23 cellular contexts compared by ENCODE assay signal in genomic region chr14:58367296-58367695, GRCh38. TPM values are rescaled to one million over a fixed set of nuclear protein-coding genes. Genes with fewer than 3 reads are reported as not detected.
DNase-seq lines count a peak whose midpoint lies in the region; ATAC-seq and TF ChIP-seq lines count a peak whose summit lies in the region.
"Had no signal": no experiment of that assay in that cellular context is flagged by ENCODE, and none has a peak within 500 bp of the region (broad histone marks: within the 10 kb centered on the region; RNA-seq: fewer than 3 reads in every experiment).

No MANE protein-coding gene starts in this region.

- no peak overlapping the region for H3K4me3 Mint-ChIP-seq in stimulated activated naive CD8-positive, alpha-beta T cell treated with anti-CD3 and anti-CD28 coated beads, Interleukin-15, Interleukin-2, amounts not matched to agents 100 ng/mL and 50 ng/mL, for 24 hours
- H3K4me3 Mint-ChIP-seq in stimulated activated naive CD8-positive, alpha-beta T cell treated with anti-CD3 and anti-CD28 coated beads, Interleukin-15, amount 100 ng/mL, for 72 hours, result no peak overlapping the region
- H3K4me3 Mint-ChIP-seq: CD4-positive, alpha-beta T cell; IgD-negative memory B cell had no signal

- no peaks in the 10 kb centered on the region for H3K9me3 Mint-ChIP-seq in stimulated activated naive CD8-positive, alpha-beta T cell treated with anti-CD3 and anti-CD28 coated beads, Interleukin-15, Interleukin-2, amounts not matched to agents 100 ng/mL and 50 ng/mL, for 24 hours
- no peaks in the 10 kb centered on the region for H3K9me3 Mint-ChIP-seq in stimulated activated naive CD8-positive, alpha-beta T cell treated with anti-CD3 and anti-CD28 coated beads, Interleukin-15, amount 100 ng/mL, for 72 hours
- H3K9me3 Mint-ChIP-seq: CD4-positive, alpha-beta T cell; IgD-negative memory B cell had no signal

- no peaks in the 10 kb centered on the region for H4K20me1 ChIP-seq in GM23248 (ENCODE audit: insufficient read depth)

- no peaks in the 10 kb centered on the region for H3K4me1 Mint-ChIP-seq in stimulated activated naive CD8-positive, alpha-beta T cell treated with anti-CD3 and anti-CD28 coated beads, Interleukin-15, Interleukin-2, amounts not matched to agents 100 ng/mL and 50 ng/mL, for 24 hours (ENCODE audit: low read depth)
- H3K4me1 Mint-ChIP-seq in stimulated activated naive CD8-positive, alpha-beta T cell treated with anti-CD3 and anti-CD28 coated beads, Interleukin-15, amount 100 ng/mL, for 72 hours, result peaks cover 10% of the 10 kb centered on the region

- H3K27ac Mint-ChIP-seq in stimulated activated naive CD8-positive, alpha-beta T cell treated with anti-CD3 and anti-CD28 coated beads, Interleukin-15, Interleukin-2, amounts not matched to agents 100 ng/mL and 50 ng/mL, for 24 hours, result peak overlapping the region; percentile 63
- H3K27ac Mint-ChIP-seq in stimulated activated naive CD8-positive, alpha-beta T cell treated with anti-CD3 and anti-CD28 coated beads, Interleukin-15, amount 100 ng/mL, for 72 hours, result no peak overlapping the region
- H3K27ac Mint-ChIP-seq: CD4-positive, alpha-beta T cell; IgD-negative memory B cell had no signal

- no peaks in the 10 kb centered on the region for H3K4me1 ChIP-seq in body of pancreas
- H3K4me1 ChIP-seq in GM23248 (ENCODE audit: insufficient read depth), result no peaks in the 10 kb centered on the region
- H3K4me1 ChIP-seq: BE2C, SJCRH30 had no signal

- no peaks in the 10 kb centered on the region for H3K9me2 ChIP-seq in GM23248 (ENCODE audit: insufficient read depth)

- TF ChIP-seq POLR2A in body of pancreas (IDR thresholded peaks at IDR 0.05), result no peak

- H2AFZ ChIP-seq in GM23248, result no peak overlapping the region

- peaks cover 48% of the 10 kb centered on the region for H3K36me3 Mint-ChIP-seq in stimulated activated naive CD8-positive, alpha-beta T cell treated with anti-CD3 and anti-CD28 coated beads, Interleukin-15, Interleukin-2, amounts not matched to agents 100 ng/mL and 50 ng/mL, for 24 hours (ENCODE audit: low read depth)

- no peak for DNase-seq in stimulated activated naive CD8-positive, alpha-beta T cell treated with anti-CD3 and anti-CD28 coated beads, Interleukin-15, amount 100 ng/mL, for 72 hours
- peak in 3 of 4 donors; percentile 9 to 64 (median 15) for DNase-seq in body of pancreas
- no peak for DNase-seq in left lobe of liver (ENCODE audit: low spot score)
- no peak for DNase-seq in GM23248
- DNase-seq in NCI-H1436 (lab: John Stamatoyannopoulos, UW), result no peak
- no peak for DNase-seq in NCI-H146 (lab: John Stamatoyannopoulos, UW)
- no peak for DNase-seq in glomerular visceral epithelial cell (ENCODE audit: extremely low spot score)
- DNase-seq: BE2C; CD4-positive, alpha-beta T cell; GF-D8; HCEC 1CT; Kasumi-1; MM.1S; NCI-H1092 treated with DMSO at 0.1 percent for 48 hours; NCI-H1694; NCI-H2081 treated with DMSO at 0.1 percent for 48 hours; NCI-H510A; NCI-H774; PC-3; SJCRH30 had no signal

- no peak overlapping the region for H3K4me3 ChIP-seq in body of pancreas
- H3K4me3 ChIP-seq in GM23248, result no peak overlapping the region
- H3K4me3 ChIP-seq: SJCRH30 had no signal

- no peak overlapping the region for H3K9ac ChIP-seq in GM23248

- intact Hi-C loops in body of pancreas (cut with DNase I), result no loop called here

- H3K79me2 ChIP-seq in GM23248 (ENCODE audit: insufficient read depth), result no peaks in the 10 kb centered on the region

- H3K27ac ChIP-seq in body of pancreas (no peak overlapping the region), GM23248 (no peak overlapping the region)
- H3K27ac ChIP-seq: RWPE1, SJCRH30 had no signal

- no peaks in the 10 kb centered on the region for H3K9me3 ChIP-seq in body of pancreas
- no peaks in the 10 kb centered on the region for H3K9me3 ChIP-seq in GM23248 (ENCODE audit: low read depth)
- H3K9me3 ChIP-seq: BE2C, SJCRH30 had no signal

- in situ Hi-C loops in GM23248 (cut with MboI), result no loop called here

- H3F3A ChIP-seq in GM23248 (ENCODE audit: insufficient read depth), result no peaks in the 10 kb centered on the region

- no peak for TF ChIP-seq CTCF in body of pancreas (IDR thresholded peaks at IDR 0.05)

- peaks cover 6 to 15% of the 10 kb centered on the region in 2 donors for H3K36me3 ChIP-seq in body of pancreas (replicated peaks in 1 of 2; ENCODE audit: insufficient read depth in 1 of 2, low read depth in 2 of 2)
- peaks cover 57% of the 10 kb centered on the region for H3K36me3 ChIP-seq in GM23248 (ENCODE audit: low read depth)

- no peak overlapping the region for H3K4me2 ChIP-seq in GM23248 (ENCODE audit: unreplicated experiment)

- WGBS in body of pancreas, 2 donors, result 67 to 72% methylated on average over 3 of the region's 3 CpGs
- 85 to 86% methylated on average over 3 of the region's 3 CpGs for WGBS in GM23248 (ENCODE audit: low coverage in 1 of 2, low lambda C conversion rate in 2 of 2, missing lambda C conversion rate in 2 of 2), 2 experiments

- H3K27me3 Mint-ChIP-seq in stimulated activated naive CD8-positive, alpha-beta T cell treated with anti-CD3 and anti-CD28 coated beads, Interleukin-15, Interleukin-2, amounts not matched to agents 100 ng/mL and 50 ng/mL, for 24 hours, result no peaks in the 10 kb centered on the region
- H3K27me3 Mint-ChIP-seq in stimulated activated naive CD8-positive, alpha-beta T cell treated with anti-CD3 and anti-CD28 coated beads, Interleukin-15, amount 100 ng/mL, for 72 hours, result no peaks in the 10 kb centered on the region
- H3K27me3 Mint-ChIP-seq: CD4-positive, alpha-beta T cell; IgD-negative memory B cell had no signal

- ATAC-seq in stimulated activated naive CD8-positive, alpha-beta T cell treated with anti-CD3 and anti-CD28 coated beads, Interleukin-15, amount 100 ng/mL, for 72 hours, result no peak
- ATAC-seq in body of pancreas (no peak), left lobe of liver (peak; percentile 33)
- ATAC-seq: PC-3 had no signal

- H3K27me3 ChIP-seq in body of pancreas (no peaks in the 10 kb centered on the region), GM23248 (replicated peaks; ENCODE audit: insufficient read depth) (no peaks in the 10 kb centered on the region)
- H3K27me3 ChIP-seq: BE2C, SJCRH30 had no signal

RNA-seq across cellular contexts. Expression of gene TOMM20L, which starts 28.4 kb away (rescaled TPM):
- total RNA-seq in body of pancreas (10 to 100 TPM in 1 of 2 donors, not detected in 1; 19.7 TPM), left lobe of liver (not detected)
- total RNA-seq in GM23248 (2014; rRNA removed; shearing (Covaris generic)), result not detected in 2 replicates
- not detected in 2 replicates for polyA plus RNA-seq in GM23248 (2016; fragmentation: Nextera tagmentation; extraction: Ambion mirVana)
- total RNA-seq: PC-3, SJCRH30 had no signal
- polyA plus RNA-seq: IgD-negative memory B cell had no signal

Comparison
In these comparisons a context has a peak if more than half of its experiments do, and no peak if none do; other contexts are left out.
1. DNase-seq: peak in body of pancreas (3 of 4); none in stimulated activated naive CD8-positive, alpha-beta T cell treated with anti-CD3 and anti-CD28 coated beads, Interleukin-15, amount 100 ng/mL, for 72 hours (0 of 2), left lobe of liver (single experiment), GM23248 (single experiment), NCI-H1436 (single experiment), NCI-H146 (single experiment) and glomerular visceral epithelial cell (single experiment).